Comparison of ENCODE assay signal across 8 cellular contexts in genomic region chr2:33599175-33599942, GRCh38. TPM values are rescaled to one million over a fixed set of nuclear protein-coding genes. Genes with fewer than 3 reads are reported as not detected.
DNase-seq lines count a peak whose midpoint lies in the region; ATAC-seq and TF ChIP-seq lines count a peak whose summit lies in the region.

Gene FAM98A, minus strand, starts transcription at chr2:33599299. Its CDS starts 78 bp downstream, at chr2:33599221.

- 2% methylated on average over 28 of the region's 56 CpGs for WGBS in mammary epithelial cell (ENCODE audit: low coverage, missing lambda C conversion rate)

- dilution Hi-C loops in mammary epithelial cell (cut with HindIII; ENCODE audit: low sequenced_read_pairs): no loop called here

- peak; percentile 36; the same call in 1 of the 2 replicates for TF ChIP-seq CTCF in AG04450 (IDR thresholded peaks at IDR 0.05; ENCODE audit: low read depth, low read length)
- TF ChIP-seq CTCF in WERI-Rb-1 (IDR thresholded peaks at IDR 0.05; ENCODE audit: low read depth, low read length): peak; percentile 22; the same call in 1 of the 2 replicates
- no peak for TF ChIP-seq CTCF in mammary epithelial cell (conservative IDR thresholded peaks at IDR 0.05 in 1 of 2, IDR thresholded peaks at IDR 0.05 in 1 of 2; ENCODE audit: extremely low read depth in 1 of 2, insufficient read depth in 1 of 2, low read depth in 1 of 2, low read length in 2 of 2)

- POLR2A ChIA-PET in AG04450 (lab: Yijun Ruan, JAX): interaction anchor here (0.6 to 1.3 kb wide), 2 partner anchors 39 to 70 kb away, joined by 3 to 4 read pairs; no protein-coding TSS in a partner anchor

- H3K4me1 ChIP-seq in mammary epithelial cell (ENCODE audit: insufficient read depth, low read length) (peaks cover 5% of the 10 kb centered on the region), iPS-20b (ENCODE audit: insufficient read depth, low read length) (peaks cover 18% of the 10 kb centered on the region)

- H3K27me3 ChIP-seq in AG04450 (ENCODE audit: control insufficient read depth, insufficient read depth, low read length) (no peaks in the 10 kb centered on the region), WERI-Rb-1 (ENCODE audit: insufficient read depth, low read depth, severe bottlenecking) (no peaks in the 10 kb centered on the region), mammary epithelial cell (ENCODE audit: insufficient read depth, low read length) (no peaks in the 10 kb centered on the region), iPS-20b (ENCODE audit: insufficient read depth, low read length) (no peaks in the 10 kb centered on the region)

- H3K9me3 ChIP-seq in AG04450 (ENCODE audit: control insufficient read depth, insufficient read depth, low read length): no peaks in the 10 kb centered on the region; the same call in 1 of the 2 replicates
- no peaks in the 10 kb centered on the region for H3K9me3 ChIP-seq in WERI-Rb-1 (ENCODE audit: severe bottlenecking)
- H3K9me3 ChIP-seq in mammary epithelial cell (replicated peaks; ENCODE audit: insufficient read depth, low read length): no peaks in the 10 kb centered on the region
- H3K9me3 ChIP-seq in iPS-20b (ENCODE audit: insufficient read depth, low read depth, low read length): no peaks in the 10 kb centered on the region

- H2AFZ ChIP-seq in mammary epithelial cell (ENCODE audit: low read depth, low read length): peak within 1 kb of the TSS; percentile 99

- CTCF ChIA-PET in AG04450 (lab: Charles Lee) (interaction anchor here (0.6 to 1.5 kb wide), 5 partner anchors 13 to 565 kb away, joined by 3 to 6 read pairs (median 4); no protein-coding TSS in a partner anchor), mammary epithelial cell (lab: Charles Lee; ENCODE audit: low non-redundant PET) (interaction anchor here (0.6 kb wide), 2 partner anchors 203 to 566 kb away, joined by 4 read pairs; no protein-coding TSS in a partner anchor)

- H3K79me2 ChIP-seq in mammary epithelial cell (ENCODE audit: insufficient read depth, low read length): peaks cover 41% of the 10 kb centered on the region

- peak within 1 kb of the TSS; percentile 79 for H3K27ac ChIP-seq in AG04450 (ENCODE audit: low read depth, low read length)
- H3K27ac ChIP-seq in WERI-Rb-1: peak within 1 kb of the TSS; percentile 76
- peak within 1 kb of the TSS; percentile 46 for H3K27ac ChIP-seq in mammary epithelial cell (ENCODE audit: insufficient read depth, low read depth, low read length)
- H3K27ac ChIP-seq in iPS-20b (ENCODE audit: low read length): peak within 1 kb of the TSS; percentile 69
- H3K27ac ChIP-seq in skin epidermis: peak within 1 kb of the TSS; percentile 54 to 95 (median 88)

- DNase-seq in AG04450 (ENCODE audit: low read depth, low spot score) (peak; percentile 99), NCI-H2227 (lab: John Stamatoyannopoulos, UW; ENCODE audit: unreplicated experiment) (peak; percentile 99), WERI-Rb-1 (peak; percentile 100), mammary epithelial cell (peak; percentile 98)

- H4K20me1 ChIP-seq in mammary epithelial cell (ENCODE audit: insufficient read depth, low read length): no peaks in the 10 kb centered on the region

- intact Hi-C loops in mammary epithelial cell (cut with micrococcal nuclease): loop anchor here (1.0 kb wide), 1 partner anchor 123 kb away; the partner anchor contains the start of gene RASGRP3

- H3K36me3 ChIP-seq in WERI-Rb-1: peaks cover 5% of the 10 kb centered on the region
- peaks cover 5% of the 10 kb centered on the region for H3K36me3 ChIP-seq in mammary epithelial cell (ENCODE audit: insufficient read depth, low read length)
- peaks cover 10% of the 10 kb centered on the region for H3K36me3 ChIP-seq in iPS-20b (ENCODE audit: insufficient read depth, low read depth, low read length)

- in situ Hi-C loops in mammary epithelial cell (cut with MboI; ENCODE audit: low sequenced_read_pairs in 2 of 2): loop anchor here (25.0 kb wide), 2 partner anchors 337 to 562 kb away; no protein-coding TSS in a partner anchor

- no TSS peak for BruUV-seq in mammary epithelial cell (replicated peaks; lab: Mats Ljungman, UMichigan)

- peak within 1 kb of the TSS; percentile 81 for H3K4me2 ChIP-seq in mammary epithelial cell (ENCODE audit: insufficient read depth, low read depth, low read length)

- peak within 1 kb of the TSS; percentile 100 for H3K4me3 ChIP-seq in AG04450 (ENCODE audit: low read depth, low read length)
- peak within 1 kb of the TSS; percentile 77 for H3K4me3 ChIP-seq in WERI-Rb-1 (ENCODE audit: low read depth, low read length)
- peak within 1 kb of the TSS; percentile 55 to 100 (median 93) for H3K4me3 ChIP-seq in mammary epithelial cell (replicated peaks in 1 of 3; ENCODE audit: insufficient read depth in 1 of 3, low read depth in 2 of 3, low read length in 3 of 3)
- H3K4me3 ChIP-seq in iPS-20b (ENCODE audit: low read length): peak within 1 kb of the TSS; percentile 77
- H3K4me3 ChIP-seq in skin epidermis: peak within 1 kb of the TSS; percentile 68 to 99 (median 96)

- peak within 1 kb of the TSS; percentile 70 for H3K9ac ChIP-seq in mammary epithelial cell (ENCODE audit: insufficient read depth, low read length)
- H3K9ac ChIP-seq in iPS-20b (ENCODE audit: low read depth, low read length): peak within 1 kb of the TSS; percentile 78; the same call in 1 of the 2 replicates

- ATAC-seq in GM18873 (IDR thresholded peaks at IDR 0.05; ENCODE audit: low FRiP score, unreplicated experiment) (peak; percentile 89), HG03139 (IDR thresholded peaks at IDR 0.05; ENCODE audit: unreplicated experiment) (peak; percentile 89)

RNA-seq across cellular contexts. Expression of gene FAM98A, which starts in this region (rescaled TPM):
- polyA plus RNA-seq in AG04450 (2011; rRNA removed): 145 and 156 TPM in 2 replicates
- polyA minus RNA-seq in AG04450 (2011; rRNA and poly(A)+ RNA removed): 113 and 119 TPM in 2 replicates
- 10 to 100 TPM; 32.7 to 63.1 TPM for total RNA-seq in mammary epithelial cell
- polyA plus RNA-seq in mammary epithelial cell: 165 TPM
- polyA minus RNA-seq in mammary epithelial cell: 112 TPM

Comparison
In these comparisons a context has a peak if more than half of its experiments do, and no peak if none do; other contexts are left out.
1. Peak in every context shown above with its lines: DNase-seq, ATAC-seq, H3K4me3 ChIP-seq and H3K27ac ChIP-seq.
2. CTCF ChIP-seq: peak in AG04450 (single experiment) and WERI-Rb-1 (single experiment); none in mammary epithelial cell (0 of 2).